ENCODE assay signal across 1 cellular context in the genomic region with DNA sequence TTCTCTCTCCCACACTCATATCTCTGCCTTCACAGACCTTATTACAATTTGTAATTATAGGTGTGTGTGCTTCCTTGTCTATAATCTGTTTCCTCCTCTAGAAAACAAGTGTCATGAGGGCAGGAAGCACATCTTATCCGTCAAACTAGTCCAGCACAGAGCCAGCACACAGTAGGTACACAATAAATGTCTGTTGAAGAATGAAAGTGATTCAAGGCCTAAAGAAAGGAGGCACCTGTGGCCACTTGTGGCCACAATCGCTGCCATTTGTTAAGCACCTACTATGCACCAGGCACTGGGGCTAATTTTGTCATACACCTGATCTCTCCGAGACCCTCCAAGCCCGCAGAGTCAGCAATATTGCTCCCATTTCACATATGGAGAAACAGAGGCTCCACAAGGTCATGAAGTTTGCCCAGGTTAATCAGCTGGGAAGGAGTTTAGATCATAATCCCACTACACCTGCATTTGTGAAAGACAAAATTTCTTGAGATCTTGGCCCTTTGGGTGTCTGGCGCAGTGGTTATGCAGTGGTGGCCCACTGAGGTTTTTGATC.
TF ChIP-seq lines count a peak whose summit lies in the region.

No MANE protein-coding gene starts in this region.

TF ChIP-seq in HepG2, 621 proteins besides CTCF, POLR2A, EP300 and RAD21:
- TF ChIP-seq HNRNPLL (IDR thresholded peaks at IDR 0.05; ENCODE audit: low read depth, low read length, poor library complexity, severe bottlenecking): no peak
- no peak for TF ChIP-seq KDM5A (IDR thresholded peaks at IDR 0.05; ENCODE audit: borderline replicate concordance, low read length)
- TF ChIP-seq KLF12 (CRISPR knock-in tag; IDR thresholded peaks at IDR 0.05; ENCODE audit: borderline replicate concordance): no peak
- no peak for TF ChIP-seq POLR2AphosphoS2 (IDR thresholded peaks at IDR 0.05; ENCODE audit: low read depth, low read length)
- no peak for TF ChIP-seq ZNF83 (CRISPR knock-in tag; IDR thresholded peaks at IDR 0.05; ENCODE audit: borderline replicate concordance)
- TF ChIP-seq NR2C2 (CRISPR knock-in tag; IDR thresholded peaks at IDR 0.05; ENCODE audit: borderline replicate concordance): no peak
- TF ChIP-seq ZNF143 (CRISPR knock-in tag; IDR thresholded peaks at IDR 0.05): no peak
- peak; percentile 63 for TF ChIP-seq ZNF629 (CRISPR knock-in tag; conservative IDR thresholded peaks at IDR 0.05)
- TF ChIP-seq MAFK (conservative IDR thresholded peaks at IDR 0.05 in 1 of 2, IDR thresholded peaks at IDR 0.05 in 1 of 2; ENCODE audit: low read length in 2 of 2): peak; percentile 76 to 77
- no peak for TF ChIP-seq MATR3 (CRISPR knock-in tag; IDR thresholded peaks at IDR 0.05)
- TF ChIP-seq ZNF549 (CRISPR knock-in tag; IDR thresholded peaks at IDR 0.05): no peak
- peak; percentile 48; the same call in 1 of the 2 replicates for TF ChIP-seq MAFF (IDR thresholded peaks at IDR 0.05; ENCODE audit: low read depth, low read length)
- TF ChIP-seq ZNF564 (CRISPR knock-in tag; IDR thresholded peaks at IDR 0.05): no peak
- no peak for TF ChIP-seq TCF7L2 (IDR thresholded peaks at IDR 0.05; ENCODE audit: low read depth, low read length)
- TF ChIP-seq ZNF737 (CRISPR knock-in tag; IDR thresholded peaks at IDR 0.05; ENCODE audit: borderline replicate concordance): no peak
- peak; percentile 94 for TF ChIP-seq ZKSCAN1 (IDR thresholded peaks at IDR 0.05; ENCODE audit: low read length)
- TF ChIP-seq, protein P1, sequence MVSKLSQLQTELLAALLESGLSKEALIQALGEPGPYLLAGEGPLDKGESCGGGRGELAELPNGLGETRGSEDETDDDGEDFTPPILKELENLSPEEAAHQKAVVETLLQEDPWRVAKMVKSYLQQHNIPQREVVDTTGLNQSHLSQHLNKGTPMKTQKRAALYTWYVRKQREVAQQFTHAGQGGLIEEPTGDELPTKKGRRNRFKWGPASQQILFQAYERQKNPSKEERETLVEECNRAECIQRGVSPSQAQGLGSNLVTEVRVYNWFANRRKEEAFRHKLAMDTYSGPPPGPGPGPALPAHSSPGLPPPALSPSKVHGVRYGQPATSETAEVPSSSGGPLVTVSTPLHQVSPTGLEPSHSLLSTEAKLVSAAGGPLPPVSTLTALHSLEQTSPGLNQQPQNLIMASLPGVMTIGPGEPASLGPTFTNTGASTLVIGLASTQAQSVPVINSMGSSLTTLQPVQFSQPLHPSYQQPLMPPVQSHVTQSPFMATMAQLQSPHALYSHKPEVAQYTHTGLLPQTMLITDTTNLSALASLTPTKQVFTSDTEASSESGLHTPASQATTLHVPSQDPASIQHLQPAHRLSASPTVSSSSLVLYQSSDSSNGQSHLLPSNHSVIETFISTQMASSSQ (IDR thresholded peaks at IDR 0.05; ENCODE audit: low read depth): no peak
- TF ChIP-seq, protein P1 (CRISPR knock-in tag; IDR thresholded peaks at IDR 0.05; ENCODE audit: borderline replicate concordance): no peak
- TF ChIP-seq TBX2 (CRISPR knock-in tag; IDR thresholded peaks at IDR 0.05; ENCODE audit: borderline replicate concordance): no peak
- TF ChIP-seq, protein P2, sequence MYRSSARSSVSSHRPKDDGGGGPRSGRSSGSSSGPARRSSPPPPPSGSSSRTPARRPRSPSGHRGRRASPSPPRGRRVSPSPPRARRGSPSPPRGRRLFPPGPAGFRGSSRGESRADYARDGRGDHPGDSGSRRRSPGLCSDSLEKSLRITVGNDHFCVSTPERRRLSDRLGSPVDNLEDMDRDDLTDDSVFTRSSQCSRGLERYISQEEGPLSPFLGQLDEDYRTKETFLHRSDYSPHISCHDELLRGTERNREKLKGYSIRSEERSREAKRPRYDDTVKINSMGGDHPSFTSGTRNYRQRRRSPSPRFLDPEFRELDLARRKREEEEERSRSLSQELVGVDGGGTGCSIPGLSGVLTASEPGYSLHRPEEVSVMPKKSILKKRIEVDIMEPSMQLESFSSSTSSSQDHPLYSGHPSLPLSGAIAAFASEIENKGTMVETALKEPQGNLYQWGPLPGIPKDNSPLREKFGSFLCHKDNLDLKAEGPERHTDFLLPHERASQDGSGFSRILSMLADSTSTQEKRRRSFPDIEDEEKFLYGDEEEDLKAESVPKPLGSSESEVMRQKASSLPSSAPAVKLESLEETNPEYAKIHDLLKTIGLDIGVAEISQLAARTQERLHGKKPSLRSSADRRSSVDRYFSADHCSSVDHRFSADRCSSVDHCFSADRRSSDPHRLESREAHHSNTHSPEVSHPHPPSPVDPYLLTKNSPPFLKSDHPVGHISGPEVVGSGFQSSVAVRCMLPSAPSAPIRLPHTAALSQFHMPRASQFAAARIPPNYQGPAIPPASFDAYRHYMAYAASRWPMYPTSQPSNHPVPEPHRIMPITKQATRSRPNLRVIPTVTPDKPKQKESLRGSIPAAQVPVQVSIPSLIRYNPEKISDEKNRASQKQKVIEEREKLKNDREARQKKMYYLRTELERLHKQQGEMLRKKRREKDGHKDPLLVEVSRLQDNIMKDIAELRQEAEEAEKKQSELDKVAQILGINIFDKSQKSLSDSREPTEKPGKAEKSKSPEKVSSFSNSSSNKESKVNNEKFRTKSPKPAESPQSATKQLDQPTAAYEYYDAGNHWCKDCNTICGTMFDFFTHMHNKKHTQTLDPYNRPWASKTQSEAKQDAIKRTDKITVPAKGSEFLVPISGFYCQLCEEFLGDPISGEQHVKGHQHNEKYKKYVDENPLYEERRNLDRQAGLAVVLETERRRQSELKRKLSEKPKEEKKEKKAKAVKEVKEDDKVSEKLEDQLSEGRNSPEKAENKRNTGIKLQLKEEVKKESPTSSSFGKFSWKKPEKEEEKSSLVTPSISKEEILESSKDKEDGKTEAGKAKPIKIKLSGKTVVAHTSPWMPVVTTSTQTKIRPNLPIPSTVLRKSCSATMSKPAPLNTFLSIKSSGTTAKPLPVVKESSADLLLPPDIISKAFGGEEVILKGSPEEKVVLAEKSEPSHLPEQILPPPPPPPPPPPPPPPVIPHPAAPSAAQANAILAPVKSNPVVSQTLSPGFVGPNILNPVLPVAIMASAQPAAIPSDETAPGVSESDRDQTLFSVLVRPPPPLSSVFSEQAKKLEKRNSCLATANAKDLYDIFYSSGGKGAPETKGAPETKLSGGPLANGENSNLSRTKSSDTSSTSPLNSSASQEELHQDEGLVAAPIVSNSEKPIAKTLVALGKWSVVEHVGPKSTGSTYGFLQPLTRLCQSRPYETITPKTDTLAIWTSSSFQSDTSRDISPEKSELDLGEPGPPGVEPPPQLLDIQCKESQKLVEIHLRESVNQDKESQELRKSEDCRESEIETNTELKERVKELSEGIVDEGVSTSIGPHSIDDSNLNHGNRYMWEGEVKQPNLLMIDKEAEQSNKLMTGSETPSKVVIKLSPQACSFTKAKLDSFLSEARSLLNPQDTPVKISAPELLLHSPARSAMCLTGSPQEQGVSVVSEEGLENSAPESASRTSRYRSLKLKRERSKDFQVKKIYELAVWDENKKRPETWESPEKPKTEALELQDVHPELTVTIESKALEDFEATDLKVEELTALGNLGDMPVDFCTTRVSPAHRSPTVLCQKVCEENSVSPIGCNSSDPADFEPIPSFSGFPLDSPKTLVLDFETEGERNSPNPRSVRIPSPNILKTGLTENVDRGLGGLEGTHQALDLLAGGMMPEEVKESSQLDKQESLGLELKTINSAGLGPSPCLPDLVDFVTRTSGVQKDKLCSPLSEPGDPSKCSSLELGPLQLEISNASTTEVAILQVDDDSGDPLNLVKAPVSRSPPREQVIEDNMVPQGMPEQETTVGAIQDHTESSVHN (CRISPR knock-in tag; IDR thresholded peaks at IDR 0.05): no peak
TF ChIP-seq in HepG2: peak in this region for 4.
